ENCODE assay signal across 27 cellular contexts in the genomic region with DNA sequence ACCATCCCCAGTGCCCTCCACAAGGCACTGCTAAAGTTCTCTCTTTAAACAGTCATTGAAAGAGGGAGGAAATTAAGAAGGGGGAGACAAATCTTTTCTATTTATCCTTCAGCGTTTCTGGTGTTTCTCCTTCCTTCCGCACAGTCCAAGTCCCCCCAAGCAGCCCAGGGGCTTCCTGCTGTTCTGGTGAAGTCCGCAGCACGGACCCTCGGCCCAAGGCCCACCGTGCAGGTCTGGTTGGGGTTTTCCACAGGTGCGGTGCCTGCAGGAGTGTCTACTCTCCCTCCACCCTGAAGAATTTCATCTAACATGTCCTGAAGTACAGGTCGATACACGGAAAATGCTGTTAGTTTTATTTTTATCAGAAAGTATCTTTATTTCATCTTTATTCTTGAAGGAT. TPM values are rescaled to one million over a fixed set of nuclear protein-coding genes. Genes with fewer than 3 reads are reported as not detected.
"Had no signal": no experiment of that assay in that cellular context is flagged by ENCODE, and none has a peak within 500 bp of the region (broad histone marks: within the 10 kb centered on the region; RNA-seq: fewer than 3 reads in every experiment).

No MANE protein-coding gene starts in this region.

- H3K4me2 ChIP-seq: neural progenitor cell had no signal

- H3K36me3 ChIP-seq: esophagus muscularis mucosa, neural progenitor cell, thoracic aorta, vagina had no signal

- DNase-seq: activated B cell treated with CpG ODN at 0.5 μM for 24 hours; activated CD4-positive, alpha-beta memory T cell treated with anti-CD3 and anti-CD28 coated beads for 36 hours; activated CD4-positive, alpha-beta T cell treated with anti-CD3 and anti-CD28 coated beads for 48 hours; activated naive CD8-positive, alpha-beta T cell treated with anti-CD3 and anti-CD28 coated beads, Interleukin-2, amount 50 U/mL, for 24 hours; amygdala; central memory CD4-positive, alpha-beta T cell; foreskin melanocyte; islet precursor cell; mesenchymal stem cell; natural killer cell; occipital lobe; stimulated activated CD4-positive, alpha-beta T cell treated with anti-CD3 and anti-CD28 coated beads, Interleukin-12 subunit alpha, Interleukin-12 subunit beta, amount 100 ng/mL, for 4 hours; stimulated activated CD4-positive, alpha-beta T cell treated with anti-CD3 and anti-CD28 coated beads, Interleukin-4, amount 100 ng/mL, for 1 hour; T-helper 1 cell; trophoblast cell had no signal

- H3K4me1 ChIP-seq: neural progenitor cell, vagina had no signal

- H2AFZ ChIP-seq: neural progenitor cell had no signal

- H3K9me3 ChIP-seq: esophagus muscularis mucosa, thoracic aorta, vagina had no signal

- H3K27ac ChIP-seq: esophagus muscularis mucosa, neural progenitor cell, skin epidermis, thoracic aorta, vagina had no signal

- ATAC-seq: activated naive CD8-positive, alpha-beta T cell treated with anti-CD3 and anti-CD28 coated beads, Interleukin-2, amount 50 U/mL, for 24 hours; activated T-cell treated with anti-CD3 and anti-CD28 coated beads, Interleukin-2, amount 50 U/mL, for 4 hours; natural killer cell; sciatic nerve had no signal

- H3K27me3 ChIP-seq: vagina had no signal

- H3K4me3 ChIP-seq: esophagus muscularis mucosa, neural progenitor cell, skin epidermis, thoracic aorta, vagina had no signal

RNA-seq across cellular contexts. Expression of gene KNDC1, which starts 34.1 kb away (rescaled TPM):
- total RNA-seq: subcutaneous adipose tissue had no signal

RNA-seq across cellular contexts. Expression of gene ADGRA1, which starts 38.2 kb away (rescaled TPM):
- total RNA-seq: activated B cell treated with CpG ODN at 0.5 μM for 24 hours; activated CD4-positive, alpha-beta memory T cell treated with anti-CD3 and anti-CD28 coated beads for 36 hours; activated CD8-positive, alpha-beta memory T cell treated with anti-CD3 and anti-CD28 coated beads for 36 hours; activated T-cell treated with anti-CD3 and anti-CD28 coated beads, Interleukin-2, amount 50 U/mL, for 4 hours; activated T-helper 2 cell treated with anti-CD3 and anti-CD28 coated beads, Interferon-gamma antibody, Interleukin-2, Interleukin-4, amounts not matched to agents 10 μg/mL and 5 μg/mL and 100 μg/mL, durations not matched to agents 14 hours and 24 hours and 36 hours; lower leg skin; mononuclear cell; natural killer cell; thoracic aorta had no signal
